In genomic region chr12:388012-388411, GRCh38 we compare ENCODE assay signal across 9 cellular contexts. TPM values are rescaled to one million over a fixed set of nuclear protein-coding genes. Genes with fewer than 3 reads are reported as not detected.
DNase-seq lines count a peak whose midpoint lies in the region; ATAC-seq, FAIRE-seq and TF ChIP-seq lines count a peak whose summit lies in the region.
"Had no signal": no experiment of that assay in that cellular context is flagged by ENCODE, and none has a peak within 500 bp of the region (broad histone marks: within the 10 kb centered on the region; RNA-seq: fewer than 3 reads in every experiment).

No MANE protein-coding gene starts in this region.

- H3K4me1 ChIP-seq in HUES48 (ENCODE audit: control insufficient read depth, insufficient read depth, low read length) (peaks cover 8% of the 10 kb centered on the region; the same call in 1 of the 2 replicates), mucosa of rectum (ENCODE audit: control insufficient read depth in 2 of 2, insufficient read depth in 2 of 2, low read length in 2 of 2) (peaks cover 16 to 18% of the 10 kb centered on the region in 2 donors)

- H3K4me3 ChIP-seq in HUES48 (ENCODE audit: low read depth, low read length) (peak overlapping the region; percentile 97), bronchial epithelial cell (ENCODE audit: low read depth, low read length) (peak overlapping the region; percentile 76), mucosa of rectum (ENCODE audit: low read length in 2 of 2) (peak overlapping the region; percentile 97 to 99)

- H3K27me3 ChIP-seq in HUES48 (ENCODE audit: control insufficient read depth, insufficient read depth, low read length) (no peaks in the 10 kb centered on the region), bronchial epithelial cell (ENCODE audit: control insufficient read depth, insufficient read depth, low read length) (no peaks in the 10 kb centered on the region), mucosa of rectum (ENCODE audit: control insufficient read depth in 2 of 2, insufficient read depth in 2 of 2, low read length in 2 of 2) (no peaks in the 10 kb centered on the region)

- no peaks in the 10 kb centered on the region for H3K9me3 ChIP-seq in HUES48 (ENCODE audit: control insufficient read depth, insufficient read depth, low read length)
- H3K9me3 ChIP-seq in mucosa of rectum (ENCODE audit: control insufficient read depth in 2 of 2, low read length in 2 of 2): no peaks in the 10 kb centered on the region

- FAIRE-seq in bronchial epithelial cell (lab: Jason Lieb, UNC): peak; percentile 23

- no peak for DNase-seq in bronchial epithelial cell (ENCODE audit: low read depth)
- DNase-seq in amygdala (lab: John Stamatoyannopoulos, UW): no peak
- DNase-seq in anterior cingulate cortex (lab: John Stamatoyannopoulos, UW): no peak
- no peak for DNase-seq in activated CD4-positive, CD25-positive, alpha-beta regulatory T cell treated with anti-CD3 and anti-CD28 coated beads, Interleukin-2, amount 50 U/mL, for 72 hours
- DNase-seq: NCI-H1694 treated with DMSO at 0.1 percent for 48 hours had no signal

- ATAC-seq in GM21367 (IDR thresholded peaks at IDR 0.05; ENCODE audit: unreplicated experiment): no peak

- peak overlapping the region; percentile 80; the same call in 1 of the 2 replicates for H3K9ac ChIP-seq in HUES48 (ENCODE audit: low read depth, low read length)
- H3K9ac ChIP-seq in mucosa of rectum (ENCODE audit: low read depth in 1 of 2, low read length in 2 of 2): peak overlapping the region; percentile 96 to 98

- H3K27ac ChIP-seq in 22Rv1 (peak overlapping the region; percentile 89), HUES48 (ENCODE audit: low read depth, low read length) (peak overlapping the region; percentile 98), mucosa of rectum (ENCODE audit: low read depth in 2 of 2, low read length in 2 of 2) (peak overlapping the region; percentile 98 to 99)

- TF ChIP-seq CTCF in 22Rv1 (IDR thresholded peaks at IDR 0.05) (no peak), bronchial epithelial cell (IDR thresholded peaks at IDR 0.05; ENCODE audit: insufficient read depth, low read length, severe bottlenecking) (no peak)

- H3K36me3 ChIP-seq in HUES48 (ENCODE audit: control insufficient read depth, insufficient read depth, low read length) (peaks cover 24% of the 10 kb centered on the region), bronchial epithelial cell (ENCODE audit: control insufficient read depth, insufficient read depth, low read length) (peaks cover 5% of the 10 kb centered on the region), mucosa of rectum (ENCODE audit: control insufficient read depth in 2 of 2, insufficient read depth in 2 of 2, low read length in 2 of 2) (peaks cover 18 to 24% of the 10 kb centered on the region in 2 donors)

RNA-seq across cellular contexts. Expression of gene KDM5A, which starts 1.1 kb away (rescaled TPM):
- total RNA-seq in bronchial epithelial cell: 35.5 and 50.1 TPM in 2 replicates

RNA-seq across cellular contexts. Expression of gene CCDC77, which starts 13.4 kb away (rescaled TPM):
- 1.7 and 1.8 TPM in 2 replicates for total RNA-seq in bronchial epithelial cell
